Comparison of ENCODE assay signal across 28 cellular contexts in the genomic region with DNA sequence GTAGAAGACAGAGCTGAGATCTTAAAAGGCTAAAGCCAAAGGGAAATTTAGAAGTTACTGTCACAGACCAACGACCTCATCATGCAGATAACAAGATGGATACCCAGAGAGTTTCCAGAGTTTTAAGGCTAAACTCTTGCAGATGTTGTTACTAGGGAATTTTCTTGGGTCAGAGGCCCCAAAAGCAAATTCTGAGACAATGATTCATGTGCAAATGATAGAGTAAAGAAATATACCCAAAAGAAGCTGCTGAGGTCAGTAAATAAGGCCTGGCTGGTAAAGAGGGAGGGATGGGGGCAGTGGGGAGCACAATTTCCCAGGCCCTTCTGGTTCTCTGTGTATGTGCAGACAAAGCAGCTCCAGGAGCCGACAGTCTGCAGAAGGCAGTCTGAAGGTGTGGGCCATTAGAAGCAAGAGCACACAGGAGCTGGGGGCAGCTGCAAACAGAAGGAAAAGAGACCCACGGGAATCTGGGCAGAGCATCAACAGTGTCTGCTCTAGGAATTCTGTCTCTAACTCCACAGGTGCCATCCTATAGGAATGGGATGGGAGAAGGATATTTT.
DNase-seq lines count a peak whose midpoint lies in the region; ATAC-seq and TF ChIP-seq lines count a peak whose summit lies in the region.
"Had no signal": no experiment of that assay in that cellular context is flagged by ENCODE, and none has a peak within 500 bp of the region (broad histone marks: within the 10 kb centered on the region; RNA-seq: fewer than 3 reads in every experiment).

No MANE protein-coding gene starts in this region.

- H3K4me3 ChIP-seq in HFF-Myc (replicated peaks; ENCODE audit: low read depth, low read length), result no peak overlapping the region
- H3K4me3 ChIP-seq in astrocyte of the spinal cord (ENCODE audit: low read depth, low read length), result no peak overlapping the region
- no peak overlapping the region for H3K4me3 ChIP-seq in foreskin fibroblast (ENCODE audit: low read depth in 1 of 2, low read length in 2 of 2)
- H3K4me3 ChIP-seq: breast epithelium, MG63, psoas muscle, spleen, stomach had no signal

- no peak overlapping the region for H3K27ac Mint-ChIP-seq in activated CD4-positive, alpha-beta memory T cell treated with anti-CD3 and anti-CD28 coated beads for 36 hours
- H3K27ac Mint-ChIP-seq: activated naive CD8-positive, alpha-beta T cell treated with anti-CD3 and anti-CD28 coated beads for 36 hours; CD8-positive, alpha-beta T cell; IgD-negative memory B cell; T-helper 1 cell treated with Interleukin-12 subunit alpha and Interleukin-12 subunit beta and Interleukin-4 antibody, amounts not matched to agents 30 μg/mL and 1 μg/mL, for 36 hours; type B pancreatic cell had no signal

- DNase-seq in HFF-Myc (ENCODE audit: extremely low read depth, low read depth) (peak; percentile 11), astrocyte of the spinal cord (ENCODE audit: low read depth, low spot score) (peak; percentile 66), foreskin fibroblast (peak; percentile 37 to 72), renal cortical epithelial cell (ENCODE audit: low read depth) (peak; percentile 37), NCI-H524 (lab: John Stamatoyannopoulos, UW) (no peak), foreskin keratinocyte (no peak)
- no peak for DNase-seq in activated CD4-positive, alpha-beta memory T cell treated with anti-CD3 and anti-CD28 coated beads for 36 hours
- no peak for DNase-seq in activated effector memory CD4-positive, alpha-beta T cell treated with Interleukin-2 at 50 U/mL for 16 hours
- DNase-seq: activated CD4-positive, alpha-beta T cell treated with anti-CD3 and anti-CD28 coated beads for 4 hours; activated naive CD8-positive, alpha-beta T cell treated with anti-CD3 and anti-CD28 coated beads for 36 hours; CD8-positive, alpha-beta T cell; dermis blood vessel endothelial cell; GOT3; left ventricle myocardium superior; MG63; NCI-H1436; NCI-H2171; NCI-H82; PC-3; psoas muscle; spleen; stimulated activated CD4-positive, alpha-beta T cell treated with anti-CD3 and anti-CD28 coated beads, Interleukin-4, amount 100 ng/mL, for 24 hours; stomach had no signal

- H3K4me3 Mint-ChIP-seq in activated CD4-positive, alpha-beta memory T cell treated with anti-CD3 and anti-CD28 coated beads for 36 hours, result no peak overlapping the region
- H3K4me3 Mint-ChIP-seq: activated naive CD8-positive, alpha-beta T cell treated with anti-CD3 and anti-CD28 coated beads for 36 hours; CD8-positive, alpha-beta T cell; IgD-negative memory B cell; neural crest cell; T-helper 1 cell treated with Interleukin-12 subunit alpha and Interleukin-12 subunit beta and Interleukin-4 antibody, amounts not matched to agents 30 μg/mL and 1 μg/mL, for 36 hours; type B pancreatic cell had no signal

- H3K4me1 Mint-ChIP-seq in activated CD4-positive, alpha-beta memory T cell treated with anti-CD3 and anti-CD28 coated beads for 36 hours (ENCODE audit: low read depth), result no peaks in the 10 kb centered on the region
- H3K4me1 Mint-ChIP-seq: activated naive CD8-positive, alpha-beta T cell treated with anti-CD3 and anti-CD28 coated beads for 36 hours; IgD-negative memory B cell had no signal

- H3K27ac ChIP-seq in foreskin keratinocyte, result no peak overlapping the region
- H3K27ac ChIP-seq: breast epithelium, psoas muscle, spleen, stomach had no signal

- no peak for ATAC-seq in foreskin keratinocyte
- ATAC-seq: CD8-positive, alpha-beta T cell; left ventricle myocardium superior; PC-3; psoas muscle had no signal

- H3K27me3 ChIP-seq in foreskin keratinocyte, result peaks cover 4% of the 10 kb centered on the region
- H3K27me3 ChIP-seq: breast epithelium, MG63, spleen, stomach had no signal

- peaks cover 12% of the 10 kb centered on the region for H3K27me3 Mint-ChIP-seq in activated CD4-positive, alpha-beta memory T cell treated with anti-CD3 and anti-CD28 coated beads for 36 hours
- H3K27me3 Mint-ChIP-seq: IgD-negative memory B cell had no signal

- POLR2A ChIA-PET in activated CD4-positive, alpha-beta memory T cell treated with anti-CD3 and anti-CD28 coated beads for 36 hours (lab: Charles Lee), result no interaction called here

- peaks cover 8% of the 10 kb centered on the region for H3K9me3 Mint-ChIP-seq in activated CD4-positive, alpha-beta memory T cell treated with anti-CD3 and anti-CD28 coated beads for 36 hours

- in situ Hi-C loops in astrocyte of the spinal cord (cut with HindIII; ENCODE audit: low sequenced_read_pairs), result no loop called here

- CTCF ChIA-PET in activated CD4-positive, alpha-beta memory T cell treated with anti-CD3 and anti-CD28 coated beads for 36 hours (lab: Charles Lee), result no interaction called here

- no peaks in the 10 kb centered on the region for H3K4me1 ChIP-seq in foreskin keratinocyte
- H3K4me1 ChIP-seq: breast epithelium, psoas muscle, stomach had no signal

- TF ChIP-seq CTCF in HFF-Myc (IDR thresholded peaks at IDR 0.05; ENCODE audit: low read depth, low read length, missing control alignments) (no peak), astrocyte of the spinal cord (IDR thresholded peaks at IDR 0.05; ENCODE audit: low read depth, low read length) (no peak), foreskin fibroblast (IDR thresholded peaks at IDR 0.05; ENCODE audit: low read depth, low read length) (no peak), foreskin keratinocyte (conservative IDR thresholded peaks at IDR 0.05) (no peak)

- H3K36me3 Mint-ChIP-seq in activated CD4-positive, alpha-beta memory T cell treated with anti-CD3 and anti-CD28 coated beads for 36 hours, result no peaks in the 10 kb centered on the region
- H3K36me3 Mint-ChIP-seq: CD8-positive, alpha-beta T cell; IgD-negative memory B cell; type B pancreatic cell had no signal

- intact Hi-C loops in activated CD4-positive, alpha-beta memory T cell treated with anti-CD3 and anti-CD28 coated beads for 36 hours (cut with micrococcal nuclease), result no loop called here

Comparison
In these comparisons a context has a peak if more than half of its experiments do, and no peak if none do; other contexts are left out.
1. DNase-seq: peak in HFF-Myc (single experiment), astrocyte of the spinal cord (single experiment), foreskin fibroblast (2 of 2) and renal cortical epithelial cell (single experiment); none in NCI-H524 (0 of 2), activated CD4-positive, alpha-beta memory T cell treated with anti-CD3 and anti-CD28 coated beads for 36 hours (single experiment), activated effector memory CD4-positive, alpha-beta T cell treated with Interleukin-2 at 50 U/mL for 16 hours (single experiment) and foreskin keratinocyte (0 of 2).